10 cellular contexts compared by ENCODE assay signal in the genomic region with DNA sequence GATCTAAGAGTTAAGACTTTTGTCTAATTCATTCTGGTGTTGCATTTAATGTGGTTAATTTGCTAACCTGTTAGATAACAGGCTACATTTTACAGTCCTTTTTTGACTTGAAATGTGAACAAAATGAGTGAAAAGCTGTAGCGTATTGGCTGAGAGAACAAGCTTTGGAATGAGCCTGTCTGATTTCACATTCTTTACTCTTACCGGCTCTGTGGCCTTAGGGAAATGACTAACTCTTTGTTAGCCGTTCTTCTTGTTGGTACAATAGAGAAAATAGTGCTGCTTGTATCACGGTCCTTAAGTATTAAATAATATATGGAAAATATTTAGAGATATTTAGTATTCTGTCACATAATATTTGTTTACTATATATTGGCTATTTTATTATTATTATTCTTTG. TPM values are rescaled to one million over a fixed set of nuclear protein-coding genes. Genes with fewer than 3 reads are reported as not detected.
DNase-seq lines count a peak whose midpoint lies in the region; ATAC-seq and TF ChIP-seq lines count a peak whose summit lies in the region.
"Had no signal": no experiment of that assay in that cellular context is flagged by ENCODE, and none has a peak within 500 bp of the region (broad histone marks: within the 10 kb centered on the region; RNA-seq: fewer than 3 reads in every experiment).

No MANE protein-coding gene starts in this region.

- H3K4me3 ChIP-seq in DND-41 (ENCODE audit: low read depth in 1 of 2, low read length in 2 of 2) (peak overlapping the region in 1 of 2 experiments; percentile 87; a peak in 1 of 4 replicates), dorsolateral prefrontal cortex (peak overlapping the region in 54 of 59 donors; percentile 1 to 99 (median 84)), neuron (ENCODE audit: low read length) (peak overlapping the region; percentile 81)

- peaks cover 10% of the 10 kb centered on the region; the same call in 1 of the 2 replicates for H4K20me1 ChIP-seq in DND-41 (ENCODE audit: insufficient read depth, low read length)

- DNase-seq in DND-41 (no peak), NCI-H2029 treated with DMSO at 0.1 percent for 48 hours (lab: John Stamatoyannopoulos, UW) (peak; percentile 78), dorsolateral prefrontal cortex (no peak), Kasumi-1 (lab: John Stamatoyannopoulos, UW) (no peak), hippocampal formation (lab: John Stamatoyannopoulos, UW) (no peak)
- no peak for DNase-seq in activated naive CD4-positive, alpha-beta T cell (lab: John Stamatoyannopoulos, UW)
- DNase-seq: transverse colon had no signal

- intact Hi-C loops in dorsolateral prefrontal cortex (cut with DNase I): loop anchor here in 1 of 2 donors (10.0 kb wide), 1 partner anchor 248 kb away; the partner anchor contains the start of genes SLC38A6 and TRMT5

- no peak for TF ChIP-seq CTCF in DND-41 (IDR thresholded peaks at IDR 0.05; ENCODE audit: borderline replicate concordance, extremely low read depth, low read length, poor library complexity, severe bottlenecking)
- no peak for TF ChIP-seq CTCF in dorsolateral prefrontal cortex (IDR thresholded peaks at IDR 0.05 in 54 of 56, conservative IDR thresholded peaks at IDR 0.05 in 2 of 56; ENCODE audit: low read depth in 1 of 56, partially characterized antibody in 56 of 56)

- H3K9ac ChIP-seq in DND-41 (ENCODE audit: low read depth, low read length): no peak overlapping the region

- no peak overlapping the region for H3K27ac ChIP-seq in DND-41 (ENCODE audit: low read length)
- H3K27ac ChIP-seq in dorsolateral prefrontal cortex: no peak overlapping the region
- H3K27ac ChIP-seq: ascending aorta, transverse colon had no signal

- H3K4me1 ChIP-seq in DND-41 (ENCODE audit: insufficient read depth, low read length): peaks cover 21% of the 10 kb centered on the region
- H3K4me1 ChIP-seq in neuron (ENCODE audit: insufficient read depth, low read length): peaks cover 14% of the 10 kb centered on the region

- no peaks in the 10 kb centered on the region for H3K36me3 ChIP-seq in DND-41 (ENCODE audit: insufficient read depth, low read length)
- no peaks in the 10 kb centered on the region for H3K36me3 ChIP-seq in neuron (ENCODE audit: insufficient read depth, low read length)
- H3K36me3 ChIP-seq: ascending aorta, transverse colon had no signal

- H3K9me3 ChIP-seq in DND-41 (ENCODE audit: insufficient read depth, low read length, severe bottlenecking): no peaks in the 10 kb centered on the region
- H3K9me3 ChIP-seq in neuron (ENCODE audit: low read length): no peaks in the 10 kb centered on the region
- H3K9me3 ChIP-seq: ascending aorta, transverse colon had no signal

- ATAC-seq in DND-41 (ENCODE audit: insufficient read depth, low read depth) (no peak), HG02870 (IDR thresholded peaks at IDR 0.05; ENCODE audit: unreplicated experiment) (no peak)

- H2AFZ ChIP-seq in DND-41 (ENCODE audit: low read depth, low read length): no peak overlapping the region
- H2AFZ ChIP-seq in neuron (ENCODE audit: low read depth, low read length): no peak overlapping the region

- peaks cover 62% of the 10 kb centered on the region for H3K79me2 ChIP-seq in DND-41 (ENCODE audit: insufficient read depth, low read length)

- H3K27me3 ChIP-seq in DND-41 (ENCODE audit: insufficient read depth, low read length, poor library complexity): peaks cover 5% of the 10 kb centered on the region
- no peaks in the 10 kb centered on the region for H3K27me3 ChIP-seq in dorsolateral prefrontal cortex
- H3K27me3 ChIP-seq in neuron (ENCODE audit: insufficient read depth, low read length): no peaks in the 10 kb centered on the region
- H3K27me3 ChIP-seq: ascending aorta had no signal

- H3K4me2 ChIP-seq in DND-41 (ENCODE audit: insufficient read depth, low read length): peak overlapping the region; percentile 84

RNA-seq across cellular contexts. Expression of gene MNAT1, which starts 1.9 kb away (rescaled TPM):
- 10 to 100 TPM; 45.5 to 88.5 (median 66.3) TPM for total RNA-seq in dorsolateral prefrontal cortex

RNA-seq across cellular contexts. Expression of gene SIX4, which starts 12.3 kb away (rescaled TPM):
- total RNA-seq in dorsolateral prefrontal cortex: 10 to 100 TPM in 1 of 120 experiments, 1 to 10 TPM in 119; 1.1 to 11.8 (median 3.8) TPM
